ENCODE assay signal across 8 cellular contexts in genomic region chr11:125167954-125168821, GRCh38. TPM values are rescaled to one million over a fixed set of nuclear protein-coding genes. Genes with fewer than 3 reads are reported as not detected.
DNase-seq lines count a peak whose midpoint lies in the region; ATAC-seq and TF ChIP-seq lines count a peak whose summit lies in the region.

No MANE protein-coding gene starts in this region.

- H3K27ac Mint-ChIP-seq in mesothelial cell of epicardium (peak overlapping the region; percentile 94), Calu3 (ENCODE audit: unreplicated experiment) (no peak overlapping the region)

- peaks cover 4 to 65% of the 10 kb centered on the region in 2 donors for H3K4me1 ChIP-seq in right atrium auricular region

- H3K27ac ChIP-seq in right atrium auricular region: peak overlapping the region; percentile 87 to 90

- no peaks in the 10 kb centered on the region for H3K9me3 ChIP-seq in right atrium auricular region

- no peaks in the 10 kb centered on the region for H3K36me3 Mint-ChIP-seq in mesothelial cell of epicardium
- H3K36me3 Mint-ChIP-seq in Calu3 (ENCODE audit: insufficient read depth, unreplicated experiment): peaks cover 5% of the 10 kb centered on the region

- CTCF ChIA-PET in Calu3 (lab: Charles Lee): no interaction called here

- no peak for DNase-seq in right atrium auricular region (ENCODE audit: low spot score)
- no peak for DNase-seq in Right ventricle myocardium superior
- DNase-seq in choroid plexus epithelial cell (ENCODE audit: low read depth): peak; percentile 82
- DNase-seq in mesothelial cell of epicardium (ENCODE audit: low spot score in 2 of 2, unreplicated experiment in 2 of 2): no peak
- DNase-seq in islet precursor cell: no peak
- no peak for DNase-seq in Calu3

- H3K4me3 ChIP-seq in right atrium auricular region (peak overlapping the region in 1 of 2 donors; percentile 71), choroid plexus epithelial cell (ENCODE audit: low read depth, low read length) (peak overlapping the region; percentile 80)

- ATAC-seq in Right ventricle myocardium superior (ENCODE audit: poor library complexity) (no peak), GM19328 (IDR thresholded peaks at IDR 0.05; ENCODE audit: unreplicated experiment) (no peak), GM19023 (IDR thresholded peaks at IDR 0.05; ENCODE audit: unreplicated experiment) (no peak)

- H3K4me1 Mint-ChIP-seq in mesothelial cell of epicardium: peaks cover 65% of the 10 kb centered on the region
- H3K4me1 Mint-ChIP-seq in Calu3 (ENCODE audit: low read depth, unreplicated experiment): no peaks in the 10 kb centered on the region

- intact Hi-C loops in Right ventricle myocardium superior (cut with DNase I): loop anchor here (10.0 kb wide), 1 partner anchor 237 kb away; no protein-coding TSS in a partner anchor
- intact Hi-C loops in Calu3 (cut with micrococcal nuclease; ENCODE audit: unreplicated experiment): loop anchor here (5.0 kb wide), 1 partner anchor 229 kb away; no protein-coding TSS in a partner anchor

- TF ChIP-seq CTCF in right atrium auricular region (IDR thresholded peaks at IDR 0.05) (no peak), choroid plexus epithelial cell (conservative IDR thresholded peaks at IDR 0.05; ENCODE audit: low read depth, low read length) (no peak), mesothelial cell of epicardium (IDR thresholded peaks at IDR 0.05; ENCODE audit: unreplicated experiment) (no peak), Calu3 (IDR thresholded peaks at IDR 0.05; ENCODE audit: unreplicated experiment) (no peak)

- H3K27me3 Mint-ChIP-seq in mesothelial cell of epicardium (ENCODE audit: low read depth) (peaks cover 9% of the 10 kb centered on the region), Calu3 (ENCODE audit: unreplicated experiment) (peaks cover 97% of the 10 kb centered on the region)

- no peaks in the 10 kb centered on the region for H3K9me3 Mint-ChIP-seq in mesothelial cell of epicardium
- no peaks in the 10 kb centered on the region for H3K9me3 Mint-ChIP-seq in Calu3 (ENCODE audit: low read depth, unreplicated experiment)

- no TSS peak for BruUV-seq in Calu3 (replicated peaks; lab: Mats Ljungman, UMichigan)

- H3K36me3 ChIP-seq in right atrium auricular region: no peaks in the 10 kb centered on the region

- H3K27me3 ChIP-seq in right atrium auricular region: no peaks in the 10 kb centered on the region

- H3K4me3 Mint-ChIP-seq in mesothelial cell of epicardium (peak overlapping the region; percentile 88), Calu3 (ENCODE audit: low read depth, unreplicated experiment) (no peak overlapping the region)

RNA-seq across cellular contexts. Expression of gene PKNOX2, which starts 3.6 kb away (rescaled TPM):
- total RNA-seq in right atrium auricular region (1 to 10 TPM; 5.5 to 6.9 TPM), Right ventricle myocardium superior (5.8 TPM), mesothelial cell of epicardium (20.4 to 23.1 TPM (median 22.2 TPM) in 3 replicates), Calu3 (2022) (not detected in 2 replicates)

RNA-seq across cellular contexts. Expression of gene TMEM218, which starts 56.8 kb away (rescaled TPM):
- total RNA-seq in right atrium auricular region (10 to 100 TPM in 1 of 2 donors, 1 to 10 TPM in 1; 8.3 to 15.3 TPM), Right ventricle myocardium superior (6.7 TPM), mesothelial cell of epicardium (23.1 to 23.9 TPM (median 23.7 TPM) in 3 replicates), Calu3 (2022) (10.0 and 14.5 TPM in 2 replicates)
